1 cellular context compared by ENCODE assay signal in the genomic region with DNA sequence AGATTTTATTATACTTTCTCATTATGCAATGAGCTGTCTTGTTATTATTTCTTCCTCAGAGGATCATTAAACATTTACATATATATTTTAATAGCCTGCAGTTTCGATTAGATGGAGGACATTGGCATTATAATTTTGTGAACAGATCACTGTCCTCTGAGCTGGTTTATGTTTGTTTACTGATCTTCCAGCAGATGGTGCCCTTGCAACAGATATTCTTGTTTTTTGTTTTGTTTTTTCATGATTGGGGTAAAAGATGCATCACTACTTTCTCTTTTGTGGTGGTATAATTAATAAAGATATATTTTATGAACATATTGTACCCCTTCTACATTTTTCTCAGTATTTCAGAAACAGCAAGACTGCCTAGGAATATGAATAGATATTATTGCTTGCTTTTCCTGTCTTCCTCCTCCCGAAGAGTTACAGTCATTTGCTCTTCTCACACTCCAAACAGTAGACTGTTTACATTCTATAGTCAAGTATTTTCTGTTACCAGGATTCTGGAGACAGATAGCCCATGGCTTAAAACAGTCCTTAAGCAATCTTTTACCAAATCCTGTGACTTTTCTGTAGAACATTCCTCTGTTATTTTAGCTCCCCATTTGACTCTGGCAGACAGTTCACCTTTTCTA.
TF ChIP-seq lines count a peak whose summit lies in the region.

No MANE protein-coding gene starts in this region.

TF ChIP-seq in liver, 16 proteins besides CTCF, POLR2A, EP300 and RAD21 (continued from another document):
- TF ChIP-seq, protein P1, sequence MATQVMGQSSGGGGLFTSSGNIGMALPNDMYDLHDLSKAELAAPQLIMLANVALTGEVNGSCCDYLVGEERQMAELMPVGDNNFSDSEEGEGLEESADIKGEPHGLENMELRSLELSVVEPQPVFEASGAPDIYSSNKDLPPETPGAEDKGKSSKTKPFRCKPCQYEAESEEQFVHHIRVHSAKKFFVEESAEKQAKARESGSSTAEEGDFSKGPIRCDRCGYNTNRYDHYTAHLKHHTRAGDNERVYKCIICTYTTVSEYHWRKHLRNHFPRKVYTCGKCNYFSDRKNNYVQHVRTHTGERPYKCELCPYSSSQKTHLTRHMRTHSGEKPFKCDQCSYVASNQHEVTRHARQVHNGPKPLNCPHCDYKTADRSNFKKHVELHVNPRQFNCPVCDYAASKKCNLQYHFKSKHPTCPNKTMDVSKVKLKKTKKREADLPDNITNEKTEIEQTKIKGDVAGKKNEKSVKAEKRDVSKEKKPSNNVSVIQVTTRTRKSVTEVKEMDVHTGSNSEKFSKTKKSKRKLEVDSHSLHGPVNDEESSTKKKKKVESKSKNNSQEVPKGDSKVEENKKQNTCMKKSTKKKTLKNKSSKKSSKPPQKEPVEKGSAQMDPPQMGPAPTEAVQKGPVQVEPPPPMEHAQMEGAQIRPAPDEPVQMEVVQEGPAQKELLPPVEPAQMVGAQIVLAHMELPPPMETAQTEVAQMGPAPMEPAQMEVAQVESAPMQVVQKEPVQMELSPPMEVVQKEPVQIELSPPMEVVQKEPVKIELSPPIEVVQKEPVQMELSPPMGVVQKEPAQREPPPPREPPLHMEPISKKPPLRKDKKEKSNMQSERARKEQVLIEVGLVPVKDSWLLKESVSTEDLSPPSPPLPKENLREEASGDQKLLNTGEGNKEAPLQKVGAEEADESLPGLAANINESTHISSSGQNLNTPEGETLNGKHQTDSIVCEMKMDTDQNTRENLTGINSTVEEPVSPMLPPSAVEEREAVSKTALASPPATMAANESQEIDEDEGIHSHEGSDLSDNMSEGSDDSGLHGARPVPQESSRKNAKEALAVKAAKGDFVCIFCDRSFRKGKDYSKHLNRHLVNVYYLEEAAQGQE (IDR thresholded peaks at IDR 0.05) = no peak
- TF ChIP-seq GABPA (IDR thresholded peaks at IDR 0.05 in 1 of 2, conservative IDR thresholded peaks at IDR 0.05 in 1 of 2) (no peak), FOXA1 (IDR thresholded peaks at IDR 0.05) (no peak)
